Comparison of ENCODE assay signal across 1 cellular context in genomic region chr11:66293352-66293751, GRCh38.
TF ChIP-seq lines count a peak whose summit lies in the region.

No MANE protein-coding gene starts in this region.

TF ChIP-seq in HCT116, 20 proteins besides CTCF, POLR2A, EP300 and RAD21 (continued from another document):
- TF ChIP-seq, protein P1, sequence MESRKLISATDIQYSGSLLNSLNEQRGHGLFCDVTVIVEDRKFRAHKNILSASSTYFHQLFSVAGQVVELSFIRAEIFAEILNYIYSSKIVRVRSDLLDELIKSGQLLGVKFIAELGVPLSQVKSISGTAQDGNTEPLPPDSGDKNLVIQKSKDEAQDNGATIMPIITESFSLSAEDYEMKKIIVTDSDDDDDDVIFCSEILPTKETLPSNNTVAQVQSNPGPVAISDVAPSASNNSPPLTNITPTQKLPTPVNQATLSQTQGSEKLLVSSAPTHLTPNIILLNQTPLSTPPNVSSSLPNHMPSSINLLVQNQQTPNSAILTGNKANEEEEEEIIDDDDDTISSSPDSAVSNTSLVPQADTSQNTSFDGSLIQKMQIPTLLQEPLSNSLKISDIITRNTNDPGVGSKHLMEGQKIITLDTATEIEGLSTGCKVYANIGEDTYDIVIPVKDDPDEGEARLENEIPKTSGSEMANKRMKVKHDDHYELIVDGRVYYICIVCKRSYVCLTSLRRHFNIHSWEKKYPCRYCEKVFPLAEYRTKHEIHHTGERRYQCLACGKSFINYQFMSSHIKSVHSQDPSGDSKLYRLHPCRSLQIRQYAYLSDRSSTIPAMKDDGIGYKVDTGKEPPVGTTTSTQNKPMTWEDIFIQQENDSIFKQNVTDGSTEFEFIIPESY (IDR thresholded peaks at IDR 0.05; ENCODE audit: extremely low read depth, insufficient replicate concordance, low read length), result no peak
- no peak for TF ChIP-seq TCF7L2 (IDR thresholded peaks at IDR 0.05; ENCODE audit: borderline replicate concordance, extremely low read depth, insufficient read depth, insufficient read length)
- TF ChIP-seq SIN3A (IDR thresholded peaks at IDR 0.05; ENCODE audit: low read depth), result no peak
- no peak for TF ChIP-seq ATF3 (IDR thresholded peaks at IDR 0.05)
- TF ChIP-seq, protein P2, sequence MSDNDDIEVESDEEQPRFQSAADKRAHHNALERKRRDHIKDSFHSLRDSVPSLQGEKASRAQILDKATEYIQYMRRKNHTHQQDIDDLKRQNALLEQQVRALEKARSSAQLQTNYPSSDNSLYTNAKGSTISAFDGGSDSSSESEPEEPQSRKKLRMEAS (IDR thresholded peaks at IDR 0.05), result no peak
- no peak for TF ChIP-seq ZFX (IDR thresholded peaks at IDR 0.05)
- no peak for TF ChIP-seq SRF (IDR thresholded peaks at IDR 0.05; ENCODE audit: low read depth)
